Comparison of ENCODE assay signal across 19 cellular contexts in the genomic region with DNA sequence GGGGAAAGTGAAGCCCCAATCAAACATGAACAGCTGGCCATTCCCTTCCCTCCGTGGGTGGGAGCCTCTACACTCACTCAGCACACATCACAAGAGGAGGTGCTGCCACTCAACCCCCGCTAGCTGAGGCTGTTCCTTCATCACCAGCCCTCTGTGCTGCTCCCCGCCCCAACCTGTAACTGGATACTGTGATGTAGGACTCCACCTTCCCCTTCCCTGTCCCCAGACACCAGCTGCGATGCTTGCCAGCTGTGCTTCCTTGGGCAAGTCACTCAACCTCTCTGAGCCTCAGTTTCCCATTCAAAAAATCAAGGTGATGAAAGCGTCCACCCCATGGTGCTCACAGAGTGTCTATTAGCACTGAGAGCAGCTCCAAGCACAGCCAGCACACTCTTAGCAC.
"Had no signal": no experiment of that assay in that cellular context is flagged by ENCODE, and none has a peak within 500 bp of the region (broad histone marks: within the 10 kb centered on the region; RNA-seq: fewer than 3 reads in every experiment).

No MANE protein-coding gene starts in this region.

- H3K4me1 ChIP-seq: tibial artery, uterus had no signal

- DNase-seq: activated CD4-positive, alpha-beta T cell treated with anti-CD3 and anti-CD28 coated beads, Interleukin-2, amount 10 ng/mL, durations not matched to agents 7 days and 5 days; activated naive CD8-positive, alpha-beta T cell treated with anti-CD3 and anti-CD28 coated beads, Interleukin-2, amount 10 ng/mL, durations not matched to agents 7 days and 5 days; brain microvascular endothelial cell; effector memory CD8-positive, alpha-beta T cell; foreskin melanocyte; head of caudate nucleus; left colon; naive B cell; ovary; stimulated activated CD4-positive, alpha-beta T cell treated with anti-CD3 and anti-CD28 coated beads, Interleukin-2, amount 100 ng/mL, for 48 hours; T-helper 2 cell; tibial artery; uterus had no signal

- H3K36me3 Mint-ChIP-seq: activated naive CD8-positive, alpha-beta T cell treated with anti-CD3 and anti-CD28 coated beads, Interleukin-2, amount 10 ng/mL, durations not matched to agents 7 days and 5 days had no signal

- H3K4me1 Mint-ChIP-seq: activated CD4-positive, alpha-beta T cell treated with anti-CD3 and anti-CD28 coated beads, Interleukin-2, amount 10 ng/mL, durations not matched to agents 7 days and 5 days; activated naive CD8-positive, alpha-beta T cell treated with anti-CD3 and anti-CD28 coated beads, Interleukin-2, amount 10 ng/mL, durations not matched to agents 7 days and 5 days; central memory CD8-positive, alpha-beta T cell; stimulated activated memory B cell treated with anti-CD40 and anti-IgM and Interleukin-4, amounts not matched to agents 10 μg/mL and 1 μg/mL and 100 μg/mL, for 72 hours had no signal

- H3K4me3 Mint-ChIP-seq: activated CD4-positive, alpha-beta T cell treated with anti-CD3 and anti-CD28 coated beads, Interleukin-2, amount 10 ng/mL, durations not matched to agents 7 days and 5 days; activated naive CD8-positive, alpha-beta T cell treated with anti-CD3 and anti-CD28 coated beads, Interleukin-2, amount 10 ng/mL, durations not matched to agents 7 days and 5 days; central memory CD8-positive, alpha-beta T cell; effector memory CD8-positive, alpha-beta T cell; stimulated activated memory B cell treated with anti-CD40 and anti-IgM and Interleukin-4, amounts not matched to agents 10 μg/mL and 1 μg/mL and 100 μg/mL, for 72 hours had no signal

- H3K9me3 ChIP-seq: ovary, uterus had no signal

- FAIRE-seq: islet of Langerhans, TTC549 had no signal

- H3K27ac Mint-ChIP-seq: activated CD4-positive, alpha-beta T cell treated with anti-CD3 and anti-CD28 coated beads, Interleukin-2, amount 10 ng/mL, durations not matched to agents 7 days and 5 days; activated naive CD8-positive, alpha-beta T cell treated with anti-CD3 and anti-CD28 coated beads, Interleukin-2, amount 10 ng/mL, durations not matched to agents 7 days and 5 days; effector memory CD8-positive, alpha-beta T cell; stimulated activated memory B cell treated with anti-CD40 and anti-IgM and Interleukin-4, amounts not matched to agents 10 μg/mL and 1 μg/mL and 100 μg/mL, for 72 hours had no signal

- H3K36me3 ChIP-seq: brain microvascular endothelial cell, ovary, tibial artery, uterus had no signal

- H3K4me3 ChIP-seq: lung, ovary, tibial artery, uterus had no signal

- ATAC-seq: effector memory CD8-positive, alpha-beta T cell; left colon; stimulated activated memory B cell treated with anti-CD40 and anti-IgM and Interleukin-4, amounts not matched to agents 10 μg/mL and 1 μg/mL and 100 μg/mL, for 72 hours had no signal

- H3K27ac ChIP-seq: brain microvascular endothelial cell, epithelial cell of prostate, ovary, tibial artery, uterus had no signal

- H3K27me3 ChIP-seq: brain microvascular endothelial cell, ovary, tibial artery, uterus had no signal

- H3K27me3 Mint-ChIP-seq: stimulated activated memory B cell treated with anti-CD40 and anti-IgM and Interleukin-4, amounts not matched to agents 10 μg/mL and 1 μg/mL and 100 μg/mL, for 72 hours had no signal
